In genomic region chr3:195204360-195205166, GRCh38 we compare ENCODE assay signal across 10 cellular contexts.
A peak's percentile ranks its signal among the peaks of the same experiment; 100 is the strongest.
DNase-seq lines count a peak whose midpoint lies in the region; ATAC-seq and TF ChIP-seq lines count a peak whose summit lies in the region.
"Had no signal": no experiment of that assay in that cellular context is flagged by ENCODE, and none has a peak within 500 bp of the region (broad histone marks: within the 10 kb centered on the region; RNA-seq: fewer than 3 reads in every experiment).

No MANE protein-coding gene starts in this region.

- peaks cover 59% of the 10 kb centered on the region for H3K4me1 Mint-ChIP-seq in nephron progenitor cell

- ATAC-seq in HG03025 (IDR thresholded peaks at IDR 0.05; ENCODE audit: low FRiP score, unreplicated experiment) = no peak

- DNase-seq in COR-L47 (lab: John Stamatoyannopoulos, UW) (peak; percentile 85), MV-4-11 (lab: John Stamatoyannopoulos, UW) (peak; percentile 66), cardiac fibroblast (ENCODE audit: low read depth in 2 of 2) (peak; percentile 48 to 84), nephron progenitor cell (peak; percentile 53), AML-193 (lab: John Stamatoyannopoulos, UW) (no peak), NK-92 (lab: John Stamatoyannopoulos, UW; ENCODE audit: unreplicated experiment) (no peak)
- DNase-seq in stimulated activated CD4-positive, alpha-beta T cell treated with anti-CD3 and anti-CD28 coated beads, Interleukin-12 subunit alpha, Interleukin-12 subunit beta, amount 100 ng/mL, for 4 hours = no peak
- DNase-seq: activated CD4-positive, alpha-beta T cell treated with anti-CD3 and anti-CD28 coated beads, Interleukin-2, amount 10 ng/mL, durations not matched to agents 24 days and 14 days had no signal

- TF ChIP-seq CTCF in cardiac fibroblast (IDR thresholded peaks at IDR 0.05; ENCODE audit: low read depth, low read length) (no peak), nephron progenitor cell (IDR thresholded peaks at IDR 0.05) (no peak)

- peak overlapping the region; percentile 49 for H3K4me3 Mint-ChIP-seq in nephron progenitor cell
- H3K4me3 Mint-ChIP-seq: activated CD4-positive, alpha-beta T cell treated with anti-CD3 and anti-CD28 coated beads, Interleukin-2, amount 10 ng/mL, durations not matched to agents 24 days and 14 days had no signal

- H3K9me3 Mint-ChIP-seq in nephron progenitor cell = peaks cover 5% of the 10 kb centered on the region
- H3K9me3 Mint-ChIP-seq: activated CD4-positive, alpha-beta T cell treated with anti-CD3 and anti-CD28 coated beads, Interleukin-2, amount 10 ng/mL, durations not matched to agents 24 days and 14 days had no signal

- peaks cover 3% of the 10 kb centered on the region for H3K27me3 Mint-ChIP-seq in nephron progenitor cell (ENCODE audit: low read depth, poor library complexity)
- H3K27me3 Mint-ChIP-seq: activated CD4-positive, alpha-beta T cell treated with anti-CD3 and anti-CD28 coated beads, Interleukin-2, amount 10 ng/mL, durations not matched to agents 24 days and 14 days had no signal

- H3K36me3 Mint-ChIP-seq in nephron progenitor cell (ENCODE audit: low read depth) = peaks cover 22% of the 10 kb centered on the region

- H3K27ac Mint-ChIP-seq in nephron progenitor cell = peak overlapping the region; percentile 90
- H3K27ac Mint-ChIP-seq: activated CD4-positive, alpha-beta T cell treated with anti-CD3 and anti-CD28 coated beads, Interleukin-2, amount 10 ng/mL, durations not matched to agents 24 days and 14 days had no signal

- H3K4me3 ChIP-seq in cardiac fibroblast (replicated peaks in 1 of 2; ENCODE audit: low read depth in 2 of 2, low read length in 2 of 2) = no peak overlapping the region
- H3K4me3 ChIP-seq: lung had no signal

Comparison
In these comparisons a context has a peak if more than half of its experiments do, and no peak if none do; other contexts are left out.
1. DNase-seq: peak in COR-L47 (single experiment), MV-4-11 (single experiment), cardiac fibroblast (2 of 2) and nephron progenitor cell (single experiment); none in AML-193 (0 of 2), NK-92 (single experiment) and stimulated activated CD4-positive, alpha-beta T cell treated with anti-CD3 and anti-CD28 coated beads, Interleukin-12 subunit alpha, Interleukin-12 subunit beta, amount 100 ng/mL, for 4 hours (single experiment).